ENCODE assay signal across 22 cellular contexts in genomic region chr1:48687271-48688045, GRCh38.
DNase-seq lines count a peak whose midpoint lies in the region; ATAC-seq lines count a peak whose summit lies in the region.
"Had no signal": no experiment of that assay in that cellular context is flagged by ENCODE, and none has a peak within 500 bp of the region (broad histone marks: within the 10 kb centered on the region; RNA-seq: fewer than 3 reads in every experiment).

No MANE protein-coding gene starts in this region.

- peak; percentile 18 for DNase-seq in NCI-H1105 treated with DMSO at 0.1 percent for 48 hours (lab: John Stamatoyannopoulos, UW)
- no peak for DNase-seq in NCI-H1105 (lab: John Stamatoyannopoulos, UW)
- DNase-seq in NCI-H510A (lab: John Stamatoyannopoulos, UW): peak; percentile 10
- DNase-seq in glomerular visceral epithelial cell (ENCODE audit: extremely low spot score): peak; percentile 62
- peak; percentile 79 for DNase-seq in renal cortical epithelial cell (ENCODE audit: low read depth)
- no peak for DNase-seq in HCEC 1CT
- DNase-seq in C1 segment of cervical spinal cord (lab: John Stamatoyannopoulos, UW): no peak
- DNase-seq: activated CD4-positive, alpha-beta memory T cell treated with anti-CD3 and anti-CD28 coated beads, Interleukin-2, amount 10 ng/mL, durations not matched to agents 7 days and 5 days; activated CD4-positive, CD25-positive, alpha-beta regulatory T cell; activated effector memory CD4-positive, alpha-beta T cell treated with Interleukin-2 at 50 U/mL for 16 hours; BE2C; brain microvascular endothelial cell; effector memory CD4-positive, alpha-beta T cell; GF-D8; HFFc6; MM.1S; naive B cell; NCI-H1694; sigmoid colon; substantia nigra had no signal

- ATAC-seq in GM18502 (IDR thresholded peaks at IDR 0.05; ENCODE audit: poor library complexity, unreplicated experiment): no peak
- ATAC-seq: gastroesophageal sphincter had no signal

Comparison
In these comparisons a context has a peak if more than half of its experiments do, and no peak if none do; other contexts are left out.
1. DNase-seq: peak in NCI-H1105 treated with DMSO at 0.1 percent for 48 hours (single experiment), NCI-H510A (single experiment), glomerular visceral epithelial cell (single experiment) and renal cortical epithelial cell (single experiment); none in NCI-H1105 (single experiment), HCEC 1CT (single experiment) and C1 segment of cervical spinal cord (0 of 14).